In the genomic region with DNA sequence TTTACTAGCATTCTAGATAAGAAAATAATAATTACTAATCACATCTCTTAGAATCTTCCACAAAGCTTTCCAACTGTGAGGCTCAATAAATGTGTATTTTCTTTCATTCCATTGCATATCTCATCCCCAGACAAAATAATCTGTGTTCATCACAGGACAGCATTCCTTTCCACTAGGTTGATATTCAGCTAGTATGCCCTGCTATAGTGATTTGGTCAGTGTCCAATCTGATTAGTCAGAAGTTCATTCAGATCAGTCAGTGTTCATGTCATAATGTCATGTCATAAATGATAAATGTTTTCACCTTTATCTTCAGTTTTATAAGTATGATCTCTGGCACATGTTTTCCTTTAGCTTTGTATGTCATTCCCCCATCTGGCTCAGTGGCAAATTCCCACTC, we compare ENCODE assay signal across 26 cellular contexts.
DNase-seq lines count a peak whose midpoint lies in the region; ATAC-seq and TF ChIP-seq lines count a peak whose summit lies in the region.
"Had no signal": no experiment of that assay in that cellular context is flagged by ENCODE, and none has a peak within 500 bp of the region (broad histone marks: within the 10 kb centered on the region; RNA-seq: fewer than 3 reads in every experiment).

No MANE protein-coding gene starts in this region.

- TF ChIP-seq CTCF in MCF 10A (IDR thresholded peaks at IDR 0.05; ENCODE audit: unreplicated experiment) = no peak
- TF ChIP-seq CTCF in breast epithelium (IDR thresholded peaks at IDR 0.05) = no peak
- no peak for TF ChIP-seq CTCF in RWPE2 (IDR thresholded peaks at IDR 0.05; ENCODE audit: poor library complexity, severe bottlenecking)
- no peak for TF ChIP-seq CTCF in choroid plexus epithelial cell (conservative IDR thresholded peaks at IDR 0.05; ENCODE audit: low read depth, low read length)
- TF ChIP-seq CTCF in WERI-Rb-1 (IDR thresholded peaks at IDR 0.05; ENCODE audit: low read depth, low read length) = no peak

- H3K36me3 ChIP-seq in breast epithelium (no peaks in the 10 kb centered on the region), RWPE2 (ENCODE audit: low read depth) (no peaks in the 10 kb centered on the region), WERI-Rb-1 (no peaks in the 10 kb centered on the region)
- H3K36me3 ChIP-seq: Peyer's patch had no signal

- intact Hi-C loops in MCF 10A (cut with micrococcal nuclease) (no loop called here), breast epithelium (cut with DNase I; ENCODE audit: low total_unique reads) (no loop called here)

- CTCF ChIA-PET in MCF 10A (lab: Yijun Ruan, JAX) = interaction anchor here (0.5 to 0.9 kb wide), 4 partner anchors 12 to 589 kb away, joined by 3 read pairs; no protein-coding TSS in a partner anchor
- CTCF ChIA-PET in activated CD8-positive, alpha-beta memory T cell treated with anti-CD3 and anti-CD28 coated beads, Interleukin-2, amount 10 ng/mL, durations not matched to agents 7 days and 5 days (lab: Charles Lee) = no interaction called here

- H3K27ac ChIP-seq in breast epithelium (no peak overlapping the region), RWPE2 (ENCODE audit: poor library complexity, severe bottlenecking) (no peak overlapping the region), WERI-Rb-1 (no peak overlapping the region)
- H3K27ac ChIP-seq: 22Rv1, GM23248, Peyer's patch had no signal

- ATAC-seq in RWPE2 (ENCODE audit: low read depth) = peak; percentile 29; the same call in 1 of the 3 replicates
- ATAC-seq in activated CD8-positive, alpha-beta memory T cell treated with anti-CD3 and anti-CD28 coated beads, Interleukin-2, amount 10 ng/mL, durations not matched to agents 7 days and 5 days = no peak
- ATAC-seq: GM12878, K562 had no signal

- no TSS peak for BruUV-seq in MCF 10A (replicated peaks; lab: Mats Ljungman, UMichigan)

- H3K4me1 ChIP-seq in breast epithelium (no peaks in the 10 kb centered on the region), RWPE2 (ENCODE audit: insufficient read depth, poor library complexity, severe bottlenecking) (no peaks in the 10 kb centered on the region)
- H3K4me1 ChIP-seq: Peyer's patch had no signal

- peaks cover 10% of the 10 kb centered on the region for H3K36me3 Mint-ChIP-seq in MCF 10A (ENCODE audit: insufficient read depth, unreplicated experiment)
- H3K36me3 Mint-ChIP-seq in activated CD8-positive, alpha-beta memory T cell treated with anti-CD3 and anti-CD28 coated beads, Interleukin-2, amount 10 ng/mL, durations not matched to agents 7 days and 5 days = no peaks in the 10 kb centered on the region
- H3K36me3 Mint-ChIP-seq: CD8-positive, alpha-beta memory T cell had no signal

- no peak overlapping the region for H3K4me3 Mint-ChIP-seq in MCF 10A (ENCODE audit: unreplicated experiment)
- H3K4me3 Mint-ChIP-seq in activated CD8-positive, alpha-beta memory T cell treated with anti-CD3 and anti-CD28 coated beads, Interleukin-2, amount 10 ng/mL, durations not matched to agents 7 days and 5 days = no peak overlapping the region
- H3K4me3 Mint-ChIP-seq: CD8-positive, alpha-beta memory T cell; H9; HFFc6 had no signal

- peaks cover 10% of the 10 kb centered on the region for H3K4me1 Mint-ChIP-seq in MCF 10A (ENCODE audit: insufficient read depth, unreplicated experiment)
- no peaks in the 10 kb centered on the region for H3K4me1 Mint-ChIP-seq in activated CD8-positive, alpha-beta memory T cell treated with anti-CD3 and anti-CD28 coated beads, Interleukin-2, amount 10 ng/mL, durations not matched to agents 7 days and 5 days
- H3K4me1 Mint-ChIP-seq: CD8-positive, alpha-beta memory T cell had no signal

- no peaks in the 10 kb centered on the region for H3K27me3 Mint-ChIP-seq in MCF 10A (ENCODE audit: insufficient read depth, unreplicated experiment)
- no peaks in the 10 kb centered on the region for H3K27me3 Mint-ChIP-seq in activated CD8-positive, alpha-beta memory T cell treated with anti-CD3 and anti-CD28 coated beads, Interleukin-2, amount 10 ng/mL, durations not matched to agents 7 days and 5 days
- H3K27me3 Mint-ChIP-seq: CD8-positive, alpha-beta memory T cell had no signal

- H3K27ac Mint-ChIP-seq in MCF 10A (ENCODE audit: low read depth, unreplicated experiment) = no peak overlapping the region
- no peak overlapping the region for H3K27ac Mint-ChIP-seq in activated CD8-positive, alpha-beta memory T cell treated with anti-CD3 and anti-CD28 coated beads, Interleukin-2, amount 10 ng/mL, durations not matched to agents 7 days and 5 days
- H3K27ac Mint-ChIP-seq: CD8-positive, alpha-beta memory T cell; H9; HFFc6 had no signal

- H3K9me3 Mint-ChIP-seq in MCF 10A (ENCODE audit: unreplicated experiment) = no peaks in the 10 kb centered on the region
- peaks cover 13% of the 10 kb centered on the region for H3K9me3 Mint-ChIP-seq in activated CD8-positive, alpha-beta memory T cell treated with anti-CD3 and anti-CD28 coated beads, Interleukin-2, amount 10 ng/mL, durations not matched to agents 7 days and 5 days (ENCODE audit: low read depth)

- H3K27me3 ChIP-seq in breast epithelium = no peaks in the 10 kb centered on the region
- no peaks in the 10 kb centered on the region for H3K27me3 ChIP-seq in RWPE2 (ENCODE audit: insufficient read depth, poor library complexity, severe bottlenecking)
- H3K27me3 ChIP-seq in WERI-Rb-1 (ENCODE audit: insufficient read depth, low read depth, severe bottlenecking) = no peaks in the 10 kb centered on the region
- H3K27me3 ChIP-seq: Peyer's patch had no signal

- POLR2A ChIA-PET in MCF 10A (lab: Yijun Ruan, JAX) = interaction anchor here (0.7 kb wide), 1 partner anchor 40 kb away, joined by 3 read pairs; no protein-coding TSS in a partner anchor

- peak; percentile 29 for DNase-seq in MCF 10A (ENCODE audit: unreplicated experiment)
- DNase-seq in breast epithelium (ENCODE audit: low spot score in 2 of 2) = no peak
- no peak for DNase-seq in RWPE2 (ENCODE audit: low spot score)
- peak; percentile 0 for DNase-seq in choroid plexus epithelial cell (ENCODE audit: low read depth)
- DNase-seq in renal cortical epithelial cell (ENCODE audit: low read depth) = peak; percentile 5
- DNase-seq in WERI-Rb-1 = no peak
- no peak for DNase-seq in activated CD8-positive, alpha-beta memory T cell treated with anti-CD3 and anti-CD28 coated beads, Interleukin-2, amount 10 ng/mL, durations not matched to agents 7 days and 5 days
- no peak for DNase-seq in stimulated activated CD4-positive, alpha-beta T cell treated with anti-CD3 and anti-CD28 coated beads, Interleukin-12 subunit alpha, Interleukin-12 subunit beta, amount 100 ng/mL, for 4 hours
- DNase-seq: AML-193; C1 segment of cervical spinal cord; CD8-positive, alpha-beta memory T cell; EL; GM23248; H9; HFFc6; NCI-H1092; NCI-H146; NCI-H2029 treated with DMSO at 0.1 percent for 48 hours; NCI-H345; NCI-H524; NCI-H774; Peyer's patch; Right ventricle myocardium superior had no signal

- TF ChIP-seq POLR2A in breast epithelium (IDR thresholded peaks at IDR 0.05) = no peak

- H3K4me3 ChIP-seq in breast epithelium (no peak overlapping the region), RWPE2 (ENCODE audit: severe bottlenecking) (no peak overlapping the region), choroid plexus epithelial cell (ENCODE audit: low read depth, low read length) (no peak overlapping the region), WERI-Rb-1 (ENCODE audit: low read depth, low read length) (no peak overlapping the region)
- H3K4me3 ChIP-seq: GM12878, GM23248, K562, Peyer's patch had no signal

- H3K9me3 ChIP-seq in breast epithelium (no peaks in the 10 kb centered on the region), RWPE2 (ENCODE audit: severe bottlenecking) (no peaks in the 10 kb centered on the region), WERI-Rb-1 (ENCODE audit: severe bottlenecking) (no peaks in the 10 kb centered on the region)
- H3K9me3 ChIP-seq: Peyer's patch had no signal

Comparison
In these comparisons a context has a peak if more than half of its experiments do, and no peak if none do; other contexts are left out.
1. DNase-seq: peak in MCF 10A (single experiment), choroid plexus epithelial cell (single experiment) and renal cortical epithelial cell (single experiment); none in breast epithelium (0 of 2), RWPE2 (single experiment), WERI-Rb-1 (single experiment), activated CD8-positive, alpha-beta memory T cell treated with anti-CD3 and anti-CD28 coated beads, Interleukin-2, amount 10 ng/mL, durations not matched to agents 7 days and 5 days (single experiment) and stimulated activated CD4-positive, alpha-beta T cell treated with anti-CD3 and anti-CD28 coated beads, Interleukin-12 subunit alpha, Interleukin-12 subunit beta, amount 100 ng/mL, for 4 hours (single experiment).